In genomic region chr1:231127106-231127505, GRCh38 we compare ENCODE assay signal across 2 cellular contexts. TPM values are rescaled to one million over a fixed set of nuclear protein-coding genes. Genes with fewer than 3 reads are reported as not detected.
"Had no signal": no experiment of that assay in that cellular context is flagged by ENCODE, and none has a peak within 500 bp of the region (broad histone marks: within the 10 kb centered on the region; RNA-seq: fewer than 3 reads in every experiment).

No MANE protein-coding gene starts in this region.

RNA-seq across cellular contexts. Expression of gene TRIM67, which starts 34.8 kb away (rescaled TPM):
- total RNA-seq: G401, GM12878 had no signal
